8 cellular contexts compared by ENCODE assay signal in genomic region chr4:158170691-158171455, GRCh38. TPM values are rescaled to one million over a fixed set of nuclear protein-coding genes. Genes with fewer than 3 reads are reported as not detected.
DNase-seq lines count a peak whose midpoint lies in the region; ATAC-seq and TF ChIP-seq lines count a peak whose summit lies in the region.

No MANE protein-coding gene starts in this region.

- ATAC-seq in DND-41 (ENCODE audit: insufficient read depth, low read depth) (no peak), HG02981 (IDR thresholded peaks at IDR 0.05; ENCODE audit: unreplicated experiment) (peak; percentile 40), left colon (no peak), GM18520 (IDR thresholded peaks at IDR 0.05; ENCODE audit: unreplicated experiment) (no peak)

- H3K36me3 ChIP-seq in DND-41 (ENCODE audit: insufficient read depth, low read length) (no peaks in the 10 kb centered on the region), subcutaneous abdominal adipose tissue (ENCODE audit: control insufficient read depth in 5 of 5, insufficient read depth in 5 of 5, low read length in 5 of 5) (no peaks in the 10 kb centered on the region)

- no peak overlapping the region for H2AFZ ChIP-seq in DND-41 (ENCODE audit: low read depth, low read length)

- H3K27ac ChIP-seq in DND-41 (ENCODE audit: low read length) (no peak overlapping the region), subcutaneous abdominal adipose tissue (ENCODE audit: low read depth, low read length) (peak overlapping the region; percentile 81)

- H3K9ac ChIP-seq in DND-41 (ENCODE audit: low read depth, low read length) (no peak overlapping the region), subcutaneous abdominal adipose tissue (ENCODE audit: low read length in 5 of 5) (peak overlapping the region; percentile 57 to 88 (median 85))

- peak; percentile 38 for TF ChIP-seq CTCF in DND-41 (IDR thresholded peaks at IDR 0.05; ENCODE audit: borderline replicate concordance, extremely low read depth, low read length, poor library complexity, severe bottlenecking)
- TF ChIP-seq CTCF in astrocyte of the spinal cord (IDR thresholded peaks at IDR 0.05; ENCODE audit: low read depth, low read length), result peak; percentile 32

- in situ Hi-C loops in astrocyte of the spinal cord (cut with HindIII; ENCODE audit: low sequenced_read_pairs), result no loop called here

- no peak overlapping the region for H3K4me2 ChIP-seq in DND-41 (ENCODE audit: insufficient read depth, low read length)

- DNase-seq in DND-41, result no peak
- DNase-seq in astrocyte of the spinal cord (ENCODE audit: low read depth, low spot score), result no peak
- peak; percentile 41 to 57 for DNase-seq in left colon
- DNase-seq in NCI-H2029 (lab: John Stamatoyannopoulos, UW), result no peak
- DNase-seq in hepatic stellate cell (ENCODE audit: low spot score), result no peak

- H3K4me1 ChIP-seq in DND-41 (ENCODE audit: insufficient read depth, low read length), result no peaks in the 10 kb centered on the region
- H3K4me1 ChIP-seq in subcutaneous abdominal adipose tissue (ENCODE audit: control insufficient read depth in 5 of 5, insufficient read depth in 5 of 5, low read length in 5 of 5), result peaks cover 0 to 79% (median 75%) of the 10 kb centered on the region in 5 donors

- H4K20me1 ChIP-seq in DND-41 (ENCODE audit: insufficient read depth, low read length), result no peaks in the 10 kb centered on the region

- H3K9me3 ChIP-seq in DND-41 (ENCODE audit: insufficient read depth, low read length, severe bottlenecking) (no peaks in the 10 kb centered on the region), subcutaneous abdominal adipose tissue (ENCODE audit: control insufficient read depth in 5 of 5, low read length in 5 of 5) (no peaks in the 10 kb centered on the region)

- intact Hi-C loops in left colon (cut with DNase I, micrococcal nuclease), result no loop called here

- H3K79me2 ChIP-seq in DND-41 (ENCODE audit: insufficient read depth, low read length), result no peaks in the 10 kb centered on the region

- no peak overlapping the region for H3K4me3 ChIP-seq in DND-41 (ENCODE audit: low read depth in 1 of 2, low read length in 2 of 2)
- H3K4me3 ChIP-seq in astrocyte of the spinal cord (ENCODE audit: low read depth, low read length), result peak overlapping the region; percentile 34
- H3K4me3 ChIP-seq in subcutaneous abdominal adipose tissue (ENCODE audit: low read depth in 1 of 5, low read length in 5 of 5), result peak overlapping the region; percentile 69 to 90 (median 82)

- no peaks in the 10 kb centered on the region for H3K27me3 ChIP-seq in DND-41 (ENCODE audit: insufficient read depth, low read length, poor library complexity)
- H3K27me3 ChIP-seq in subcutaneous abdominal adipose tissue (ENCODE audit: control insufficient read depth in 5 of 5, insufficient read depth in 4 of 5, low read length in 5 of 5), result no peaks in the 10 kb centered on the region

RNA-seq across cellular contexts. Expression of gene GASK1B, which starts 2.0 kb away (rescaled TPM):
- total RNA-seq in left colon, result 10 to 100 TPM in 1 of 2 donors, 1 to 10 TPM in 1; 7.8 to 19.6 TPM

RNA-seq across cellular contexts. Expression of gene TMEM144, which starts 39.4 kb away (rescaled TPM):
- 10 to 100 TPM; 24.1 to 33.4 TPM for total RNA-seq in left colon

Comparison
In these comparisons a context has a peak if more than half of its experiments do, and no peak if none do; other contexts are left out.
1. DNase-seq: peak in left colon (2 of 2); none in DND-41 (single experiment), astrocyte of the spinal cord (single experiment), NCI-H2029 (single experiment) and hepatic stellate cell (single experiment).
2. H3K4me3 ChIP-seq: peak in astrocyte of the spinal cord (single experiment) and subcutaneous abdominal adipose tissue (5 of 5); none in DND-41 (0 of 2).